In the genomic region with DNA sequence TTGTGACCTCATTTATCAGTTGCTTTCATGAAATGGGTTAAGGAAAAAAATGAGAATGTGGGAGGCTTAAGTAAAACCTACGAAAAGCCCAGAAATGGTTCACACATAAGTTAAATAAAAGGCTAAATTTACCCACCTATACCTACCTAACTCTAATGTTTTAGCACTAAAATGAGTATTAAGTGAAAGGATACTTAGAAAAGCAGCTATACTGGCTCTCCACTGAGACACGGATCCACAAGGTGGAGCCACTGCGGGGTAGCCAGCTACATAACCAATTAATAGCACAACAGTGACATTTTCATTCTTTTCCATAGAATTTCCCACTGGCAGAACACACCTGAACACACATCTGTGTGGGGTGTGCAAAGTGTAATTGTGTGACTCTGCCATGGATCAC, we compare ENCODE assay signal across 9 cellular contexts.
DNase-seq lines count a peak whose midpoint lies in the region; ATAC-seq and TF ChIP-seq lines count a peak whose summit lies in the region.
"Had no signal": no experiment of that assay in that cellular context is flagged by ENCODE, and none has a peak within 500 bp of the region (broad histone marks: within the 10 kb centered on the region; RNA-seq: fewer than 3 reads in every experiment).

No MANE protein-coding gene starts in this region.

- 0 out of 2 replicates have a peak, but pooled peaks cover 3% of the 10 kb centered on the region for H3K9me1 ChIP-seq in IMR-90 (ENCODE audit: insufficient read depth, low read length)

- H2BK5ac ChIP-seq in IMR-90 (ENCODE audit: low read depth, low read length, poor library complexity, severe bottlenecking), result no peak overlapping the region

- in situ Hi-C loops in IMR-90 (cut with MboI; ENCODE audit: low sequenced_read_pairs), result no loop called here

- no peak overlapping the region for H3K27ac Mint-ChIP-seq in Caco-2 (ENCODE audit: unreplicated experiment)
- H3K27ac Mint-ChIP-seq in activated CD4-positive, alpha-beta T cell treated with anti-CD3 and anti-CD28 coated beads, Interleukin-2, amount 10 ng/mL, durations not matched to agents 7 days and 5 days, result no peak overlapping the region
- H3K27ac Mint-ChIP-seq: stimulated activated naive CD8-positive, alpha-beta T cell treated with anti-CD3 and anti-CD28 coated beads, Interleukin-15, Interleukin-2, amounts not matched to agents 100 ng/mL and 50 ng/mL, for 24 hours had no signal

- H3K79me1 ChIP-seq in IMR-90 (ENCODE audit: low read depth in 1 of 2, low read length in 2 of 2), result peaks cover 1 to 10% of the 10 kb centered on the region in 2 experiments; a peak in 2 of 4 replicates

- no peaks in the 10 kb centered on the region for H3K36me3 ChIP-seq in Caco-2 (ENCODE audit: control insufficient read depth, insufficient read depth, low read length)
- no peaks in the 10 kb centered on the region for H3K36me3 ChIP-seq in IMR-90 (ENCODE audit: control insufficient read depth, insufficient read depth, low read length)
- H3K36me3 ChIP-seq in gastroesophageal sphincter, result no peaks in the 10 kb centered on the region
- no peaks in the 10 kb centered on the region for H3K36me3 ChIP-seq in smooth muscle cell (ENCODE audit: low read depth)

- CTCF ChIA-PET in Caco-2 (lab: Charles Lee), result interaction anchor here (0.9 to 1.9 kb wide), 7 partner anchors 15 to 201 kb away, joined by 3 to 7 read pairs (median 4); no protein-coding TSS in a partner anchor
- CTCF ChIA-PET in IMR-90 (lab: Yijun Ruan, JAX), result interaction anchor here (0.6 to 1.7 kb wide), 10 partner anchors 10 to 358 kb away, joined by 3 to 5 read pairs (median 4); no protein-coding TSS in a partner anchor
- CTCF ChIA-PET in activated CD4-positive, alpha-beta T cell treated with anti-CD3 and anti-CD28 coated beads, Interleukin-2, amount 10 ng/mL, durations not matched to agents 7 days and 5 days (lab: Charles Lee), result interaction anchor here (0.9 to 2.5 kb wide), 10 partner anchors 9 to 213 kb away, joined by 3 to 11 read pairs (median 4); partner anchors contain the start of gene MAML3

- H3K4me2 ChIP-seq in IMR-90 (ENCODE audit: low read depth, low read length), result no peak overlapping the region
- H3K4me2 ChIP-seq in smooth muscle cell, result no peak overlapping the region

- H3K23ac ChIP-seq in IMR-90 (ENCODE audit: low read depth, low read length), result no peak overlapping the region

- H3K9me3 ChIP-seq in Caco-2, result no peaks in the 10 kb centered on the region
- H3K9me3 ChIP-seq in IMR-90 (ENCODE audit: control insufficient read depth, insufficient read depth, low read length), result no peaks in the 10 kb centered on the region
- no peaks in the 10 kb centered on the region for H3K9me3 ChIP-seq in gastroesophageal sphincter
- no peaks in the 10 kb centered on the region for H3K9me3 ChIP-seq in smooth muscle cell (replicated peaks; ENCODE audit: low read depth)

- no peaks in the 10 kb centered on the region for H3K9me3 Mint-ChIP-seq in Caco-2 (ENCODE audit: unreplicated experiment)
- H3K9me3 Mint-ChIP-seq in activated CD4-positive, alpha-beta T cell treated with anti-CD3 and anti-CD28 coated beads, Interleukin-2, amount 10 ng/mL, durations not matched to agents 7 days and 5 days, result no peaks in the 10 kb centered on the region
- H3K9me3 Mint-ChIP-seq: stimulated activated naive CD8-positive, alpha-beta T cell treated with anti-CD3 and anti-CD28 coated beads, Interleukin-15, Interleukin-2, amounts not matched to agents 100 ng/mL and 50 ng/mL, for 24 hours had no signal

- no peak overlapping the region for H2BK120ac ChIP-seq in IMR-90 (ENCODE audit: low read depth, low read length)

- H3K4me3 Mint-ChIP-seq in Caco-2 (ENCODE audit: unreplicated experiment), result no peak overlapping the region
- H3K4me3 Mint-ChIP-seq in activated CD4-positive, alpha-beta T cell treated with anti-CD3 and anti-CD28 coated beads, Interleukin-2, amount 10 ng/mL, durations not matched to agents 7 days and 5 days, result no peak overlapping the region
- H3K4me3 Mint-ChIP-seq: stimulated activated naive CD8-positive, alpha-beta T cell treated with anti-CD3 and anti-CD28 coated beads, Interleukin-15, Interleukin-2, amounts not matched to agents 100 ng/mL and 50 ng/mL, for 24 hours had no signal

- H3K4ac ChIP-seq in IMR-90 (ENCODE audit: low read depth, low read length), result no peak overlapping the region

- no peak overlapping the region for H4K8ac ChIP-seq in IMR-90 (ENCODE audit: low read depth in 2 of 2, low read length in 2 of 2)

- H3K36me3 Mint-ChIP-seq in Caco-2 (ENCODE audit: insufficient read depth, unreplicated experiment), result peaks cover 6% of the 10 kb centered on the region
- peaks cover 4% of the 10 kb centered on the region for H3K36me3 Mint-ChIP-seq in activated CD4-positive, alpha-beta T cell treated with anti-CD3 and anti-CD28 coated beads, Interleukin-2, amount 10 ng/mL, durations not matched to agents 7 days and 5 days (ENCODE audit: low read depth)

- peaks cover 40% of the 10 kb centered on the region for H3K4me1 Mint-ChIP-seq in Caco-2 (ENCODE audit: low read depth, unreplicated experiment)
- H3K4me1 Mint-ChIP-seq in activated CD4-positive, alpha-beta T cell treated with anti-CD3 and anti-CD28 coated beads, Interleukin-2, amount 10 ng/mL, durations not matched to agents 7 days and 5 days, result peaks cover 61% of the 10 kb centered on the region

- peak; percentile 60 for TF ChIP-seq RAD21 in IMR-90 (IDR thresholded peaks at IDR 0.05; ENCODE audit: low read length)

- H3K4me3 ChIP-seq in Caco-2 (ENCODE audit: low read depth, low read length) (no peak overlapping the region), IMR-90 (ENCODE audit: insufficient read depth, low read depth, low read length) (no peak overlapping the region), gastroesophageal sphincter (no peak overlapping the region), smooth muscle cell (no peak overlapping the region)

- H3K18ac ChIP-seq in IMR-90 (ENCODE audit: low read depth, low read length), result no peak overlapping the region

- no peak overlapping the region for H3K56ac ChIP-seq in IMR-90 (ENCODE audit: extremely low read depth, insufficient read depth, low read length)

- no peaks in the 10 kb centered on the region for H3K27me3 ChIP-seq in Caco-2 (replicated peaks; ENCODE audit: control insufficient read depth, insufficient read depth, low read length)
- no peaks in the 10 kb centered on the region for H3K27me3 ChIP-seq in IMR-90 (ENCODE audit: control insufficient read depth, insufficient read depth, low read length)
- no peaks in the 10 kb centered on the region for H3K27me3 ChIP-seq in gastroesophageal sphincter
- H3K27me3 ChIP-seq in smooth muscle cell (ENCODE audit: low read depth), result no peaks in the 10 kb centered on the region

- no peak overlapping the region for H2AK9ac ChIP-seq in IMR-90 (replicated peaks; ENCODE audit: low read depth, low read length, poor library complexity)

- no peak overlapping the region for H2AK5ac ChIP-seq in IMR-90 (ENCODE audit: low read depth, low read length)

- H2BK20ac ChIP-seq in IMR-90 (ENCODE audit: low read depth, low read length), result no peak overlapping the region

- H3K9ac ChIP-seq in IMR-90 (ENCODE audit: low read depth, low read length) (no peak overlapping the region), smooth muscle cell (ENCODE audit: low read depth) (no peak overlapping the region)

- H3K14ac ChIP-seq in IMR-90 (replicated peaks; ENCODE audit: low read depth, low read length), result no peak overlapping the region

- H3K79me2 ChIP-seq in smooth muscle cell (ENCODE audit: low read depth), result peaks cover 84% of the 10 kb centered on the region

- DNase-seq in Caco-2, result peak in 1 of 2 experiments; percentile 51
- DNase-seq in IMR-90, result peak; percentile 51
- peak; percentile 50 for DNase-seq in activated CD4-positive, alpha-beta T cell treated with anti-CD3 and anti-CD28 coated beads, Interleukin-2, amount 10 ng/mL, durations not matched to agents 7 days and 5 days
- no peak for DNase-seq in smooth muscle cell (lab: John Stamatoyannopoulos, UW; ENCODE audit: unreplicated experiment)
- no peak for DNase-seq in NCI-H2029 treated with DMSO at 0.1 percent for 48 hours (lab: John Stamatoyannopoulos, UW)
- DNase-seq in mesenteric fat pad (ENCODE audit: low spot score), result no peak

- peaks cover 11% of the 10 kb centered on the region for H3F3A ChIP-seq in smooth muscle cell (ENCODE audit: low read depth)

- no TSS peak for BruUV-seq in Caco-2 (replicated peaks; lab: Mats Ljungman, UMichigan)
- BruUV-seq in IMR-90 (replicated peaks; lab: Mats Ljungman, UMichigan), result no TSS peak

- H4K20me1 ChIP-seq in IMR-90 (ENCODE audit: insufficient read depth, low read length) (no peaks in the 10 kb centered on the region), smooth muscle cell (ENCODE audit: low read depth) (no peaks in the 10 kb centered on the region)

- no peak for TF ChIP-seq POLR2A in IMR-90 (IDR thresholded peaks at IDR 0.05; ENCODE audit: low read depth, low read length)
- TF ChIP-seq POLR2A in gastroesophageal sphincter (IDR thresholded peaks at IDR 0.05), result no peak

- no peak overlapping the region for H3K27ac ChIP-seq in IMR-90 (ENCODE audit: insufficient read depth, low read length)
- H3K27ac ChIP-seq in gastroesophageal sphincter, result no peak overlapping the region
- no peak overlapping the region for H3K27ac ChIP-seq in smooth muscle cell (ENCODE audit: low read depth)

- peaks cover 35% of the 10 kb centered on the region for H3K4me1 ChIP-seq in Caco-2
- peaks cover 5% of the 10 kb centered on the region for H3K4me1 ChIP-seq in IMR-90 (ENCODE audit: control insufficient read depth, insufficient read depth, low read length)
- H3K4me1 ChIP-seq in gastroesophageal sphincter, result peaks cover 0 to 33% (median 3%) of the 10 kb centered on the region in 3 donors
- peaks cover 32% of the 10 kb centered on the region for H3K4me1 ChIP-seq in smooth muscle cell (ENCODE audit: low read depth)

- H2BK15ac ChIP-seq in IMR-90 (ENCODE audit: low read depth, low read length), result no peak overlapping the region

- dilution Hi-C loops in IMR-90 (cut with HindIII; ENCODE audit: low sequenced_read_pairs, unreplicated experiment), result no loop called here

- no peak overlapping the region for H4K5ac ChIP-seq in IMR-90 (ENCODE audit: low read depth, low read length)

- H4K91ac ChIP-seq in IMR-90 (ENCODE audit: insufficient read depth, low read depth, low read length), result no peak overlapping the region

- H3K27me3 Mint-ChIP-seq in Caco-2 (ENCODE audit: insufficient read depth, unreplicated experiment), result no peaks in the 10 kb centered on the region
- peaks cover 20% of the 10 kb centered on the region for H3K27me3 Mint-ChIP-seq in activated CD4-positive, alpha-beta T cell treated with anti-CD3 and anti-CD28 coated beads, Interleukin-2, amount 10 ng/mL, durations not matched to agents 7 days and 5 days

- TF ChIP-seq EP300 in gastroesophageal sphincter (IDR thresholded peaks at IDR 0.05), result no peak

- no CpG with 5 or more reads among the region's 3 CpGs for WGBS in IMR-90 (ENCODE audit: extremely low coverage in 2 of 2, insufficient read length in 1 of 2), 2 experiments
- 61 to 69% methylated on average over 3 of the region's 3 CpGs for WGBS in gastroesophageal sphincter (ENCODE audit: low coverage in 1 of 2), 2 donors
- WGBS in smooth muscle cell (ENCODE audit: low lambda C conversion rate), result 65% methylated on average over 3 of the region's 3 CpGs

- intact Hi-C loops in Caco-2 (cut with micrococcal nuclease; ENCODE audit: unreplicated experiment) (loop anchor here (1.0 to 5.0 kb wide), 4 partner anchors 35 to 275 kb away; no protein-coding TSS in a partner anchor), IMR-90 (cut with micrococcal nuclease) (loop anchor here (1.0 kb wide), 1 partner anchor 98 kb away; no protein-coding TSS in a partner anchor)

- peak; percentile 34 to 48 for TF ChIP-seq CTCF in Caco-2 (IDR thresholded peaks at IDR 0.05; ENCODE audit: insufficient read depth in 1 of 2, low read depth in 1 of 2, low read length in 1 of 2, severe bottlenecking in 1 of 2, unreplicated experiment in 1 of 2)
- peak; percentile 56 for TF ChIP-seq CTCF in IMR-90 (conservative IDR thresholded peaks at IDR 0.05; ENCODE audit: low read depth, low read length)
- peak; percentile 18 to 61 (median 42) for TF ChIP-seq CTCF in gastroesophageal sphincter (IDR thresholded peaks at IDR 0.05)
- TF ChIP-seq CTCF in smooth muscle cell (IDR thresholded peaks at IDR 0.05; ENCODE audit: borderline replicate concordance, insufficient read depth, poor library complexity, severe bottlenecking), result peak; percentile 45

- H2AFZ ChIP-seq in IMR-90 (replicated peaks; ENCODE audit: low read length, poor library complexity), result no peak overlapping the region
- H2AFZ ChIP-seq in smooth muscle cell (ENCODE audit: low read depth), result no peak overlapping the region

- ATAC-seq in IMR-90 (ENCODE audit: low read depth), result 0 out of 2 replicates have a peak, but pooled peaks have one; percentile 40
- ATAC-seq in gastroesophageal sphincter, result no peak
- no peak for ATAC-seq in HG02623 (IDR thresholded peaks at IDR 0.05; ENCODE audit: unreplicated experiment)

- POLR2A ChIA-PET in Caco-2 (lab: Charles Lee) (no interaction called here), IMR-90 (lab: Charles Lee; ENCODE audit: unreplicated experiment) (no interaction called here)
- POLR2A ChIA-PET in activated CD4-positive, alpha-beta T cell treated with anti-CD3 and anti-CD28 coated beads, Interleukin-2, amount 10 ng/mL, durations not matched to agents 7 days and 5 days (lab: Charles Lee), result no interaction called here

Comparison
In these comparisons a context has a peak if more than half of its experiments do, and no peak if none do; other contexts are left out.
1. DNase-seq: peak in IMR-90 (single experiment) and activated CD4-positive, alpha-beta T cell treated with anti-CD3 and anti-CD28 coated beads, Interleukin-2, amount 10 ng/mL, durations not matched to agents 7 days and 5 days (single experiment); none in smooth muscle cell (single experiment), NCI-H2029 treated with DMSO at 0.1 percent for 48 hours (single experiment) and mesenteric fat pad (single experiment).
2. Peak in every context shown above with its lines, with median percentiles within 50 percentile points of each other: CTCF ChIP-seq.